14 cellular contexts compared by ENCODE assay signal in genomic region chr17:1733047-1733357, GRCh38. TPM values are rescaled to one million over a fixed set of nuclear protein-coding genes. Genes with fewer than 3 reads are reported as not detected.
"Had no signal": no experiment of that assay in that cellular context is flagged by ENCODE, and none has a peak within 500 bp of the region (broad histone marks: within the 10 kb centered on the region; RNA-seq: fewer than 3 reads in every experiment).

No MANE protein-coding gene starts in this region.

- H3K27me3 Mint-ChIP-seq: activated CD8-positive, alpha-beta memory T cell treated with anti-CD3 and anti-CD28 coated beads, Interleukin-2, amount 10 ng/mL, durations not matched to agents 7 days and 5 days had no signal

- H3K4me3 Mint-ChIP-seq: activated CD8-positive, alpha-beta memory T cell treated with anti-CD3 and anti-CD28 coated beads, Interleukin-2, amount 10 ng/mL, durations not matched to agents 7 days and 5 days had no signal

- H3K27ac ChIP-seq: epithelial cell of prostate, heart left ventricle, right lobe of liver, tibial artery had no signal

- H3K9me3 ChIP-seq: heart left ventricle, right lobe of liver, tibial artery had no signal

- ATAC-seq: activated CD8-positive, alpha-beta memory T cell treated with anti-CD3 and anti-CD28 coated beads, Interleukin-2, amount 10 ng/mL, durations not matched to agents 7 days and 5 days; heart left ventricle; right lobe of liver had no signal

- H3K4me3 ChIP-seq: heart left ventricle, right lobe of liver, tibial artery had no signal

- H3K27ac Mint-ChIP-seq: activated CD8-positive, alpha-beta memory T cell treated with anti-CD3 and anti-CD28 coated beads, Interleukin-2, amount 10 ng/mL, durations not matched to agents 7 days and 5 days had no signal

- DNase-seq: activated CD4-positive, alpha-beta T cell treated with anti-CD3 and anti-CD28 coated beads, Interleukin-2, amount 50 U/mL, for 48 hours; activated CD8-positive, alpha-beta memory T cell treated with anti-CD3 and anti-CD28 coated beads, Interleukin-2, amount 10 ng/mL, durations not matched to agents 7 days and 5 days; activated effector memory CD4-positive, alpha-beta T cell treated with Interleukin-2 at 50 U/mL for 16 hours; activated naive CD4-positive, alpha-beta T cell treated with anti-CD3 and anti-CD28 coated beads, Interleukin-2, amount 50 U/mL, for 16 hours; activated T-cell treated with anti-CD3 and anti-CD28 coated beads, Interleukin-2, amount 50 U/mL, for 1 hour; foreskin melanocyte; right lobe of liver; stimulated activated CD4-positive, alpha-beta T cell treated with anti-CD3 and anti-CD28 coated beads, Interleukin-2, amount 100 ng/mL, for 24 hours had no signal

- H3K27me3 ChIP-seq: heart left ventricle, right lobe of liver, tibial artery had no signal

RNA-seq across cellular contexts. Expression of gene SERPINF2, which starts 9.7 kb away (rescaled TPM):
- total RNA-seq: pulmonary artery endothelial cell had no signal
- polyA plus RNA-seq: neural cell had no signal

RNA-seq across cellular contexts. Expression of gene SERPINF1, which starts 28.9 kb away (rescaled TPM):
- total RNA-seq: dermis microvascular lymphatic vessel endothelial cell had no signal
